8 cellular contexts compared by ENCODE assay signal in the genomic region with DNA sequence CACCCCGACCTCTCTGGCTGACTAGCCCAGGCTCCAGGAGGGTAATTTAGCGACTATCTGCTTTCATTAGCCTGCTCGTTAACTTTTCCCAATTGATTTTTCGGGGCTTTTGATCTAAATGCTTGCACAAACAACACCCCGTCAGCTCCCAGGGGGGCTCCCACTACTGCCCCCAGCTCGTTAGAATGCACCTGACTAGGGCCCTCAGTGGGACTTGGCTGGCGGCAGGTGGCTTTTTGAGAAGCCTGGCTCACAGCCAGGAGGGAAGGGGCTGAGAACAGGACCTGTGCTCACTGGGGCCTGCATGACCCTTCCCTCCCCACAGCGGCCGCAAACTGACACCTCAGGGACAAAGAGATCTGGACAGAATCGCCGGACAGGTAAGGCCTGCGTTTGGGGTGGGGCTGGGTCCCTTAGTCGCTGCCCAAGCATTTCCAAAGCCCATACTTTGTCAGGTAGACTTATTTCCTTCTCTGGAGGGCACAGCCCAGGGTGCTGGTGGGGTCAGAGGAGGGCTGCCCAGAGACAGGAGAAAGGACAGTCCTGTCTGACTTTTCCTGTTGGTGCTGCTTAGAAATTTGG.
A peak's percentile ranks its signal among the peaks of the same experiment; 100 is the strongest.
DNase-seq lines count a peak whose midpoint lies in the region; ATAC-seq, FAIRE-seq and TF ChIP-seq lines count a peak whose summit lies in the region.
"Had no signal": no experiment of that assay in that cellular context is flagged by ENCODE, and none has a peak within 500 bp of the region (broad histone marks: within the 10 kb centered on the region; RNA-seq: fewer than 3 reads in every experiment).

No MANE protein-coding gene starts in this region.

- peak overlapping the region; percentile 99 for H3K27ac ChIP-seq in DOHH2 (ENCODE audit: low read depth, low read length)

- peaks cover 44% of the 10 kb centered on the region for H3K79me2 ChIP-seq in DOHH2 (ENCODE audit: control insufficient read depth, low read length)

- ATAC-seq in HG03432 (IDR thresholded peaks at IDR 0.05; ENCODE audit: unreplicated experiment) = no peak

- peaks cover 84% of the 10 kb centered on the region for H3K36me3 ChIP-seq in DOHH2 (ENCODE audit: control insufficient read depth, low read length)

- peak overlapping the region; percentile 59 for H3K4me2 ChIP-seq in DOHH2 (ENCODE audit: low read length)

- H3K27me3 ChIP-seq in DOHH2 (ENCODE audit: control insufficient read depth, low read length) = no peaks in the 10 kb centered on the region

- no peak for TF ChIP-seq CTCF in DOHH2 (IDR thresholded peaks at IDR 0.05; ENCODE audit: low read depth, low read length, poor library complexity, severe bottlenecking)

- peak; percentile 43 for DNase-seq in NCI-H1105 treated with DMSO at 0.1 percent for 48 hours (lab: John Stamatoyannopoulos, UW)
- DNase-seq in islet precursor cell = peak; percentile 61
- DNase-seq in H54 (ENCODE audit: insufficient read length, low spot score) = no peak
- no peak for DNase-seq in 8988T
- DNase-seq: activated effector memory CD4-positive, alpha-beta T cell treated with Interleukin-2 at 50 U/mL for 16 hours; midbrain had no signal

- H3K4me3 ChIP-seq in DOHH2 (ENCODE audit: low read length) = peak overlapping the region; percentile 29; the same call in 1 of the 2 replicates

- H3K9me2 ChIP-seq in DOHH2 (replicated peaks; ENCODE audit: control insufficient read depth, low read length) = no peaks in the 10 kb centered on the region

- H4K20me1 ChIP-seq in DOHH2 (ENCODE audit: control insufficient read depth, insufficient read depth, low read depth, low read length) = peaks cover 8% of the 10 kb centered on the region; the same call in 1 of the 2 replicates

- H3K4me1 ChIP-seq in DOHH2 (ENCODE audit: control insufficient read depth, low read length) = peaks cover 98% of the 10 kb centered on the region

- H3K9me3 ChIP-seq in DOHH2 (ENCODE audit: control insufficient read depth, insufficient read depth, low read length) = no peaks in the 10 kb centered on the region

- no peak for TF ChIP-seq POLR2A in H54 (IDR thresholded peaks at IDR 0.05; ENCODE audit: low read depth, low read length)

- peaks cover 83% of the 10 kb centered on the region for H3F3A ChIP-seq in DOHH2 (ENCODE audit: control insufficient read depth, insufficient read depth)

- FAIRE-seq in H54 (lab: Jason Lieb, UNC) = no peak

Comparison
In these comparisons a context has a peak if more than half of its experiments do, and no peak if none do; other contexts are left out.
1. DNase-seq: peak in NCI-H1105 treated with DMSO at 0.1 percent for 48 hours (single experiment) and islet precursor cell (single experiment); none in H54 (single experiment) and 8988T (single experiment).